ENCODE assay signal across 18 cellular contexts in the genomic region with DNA sequence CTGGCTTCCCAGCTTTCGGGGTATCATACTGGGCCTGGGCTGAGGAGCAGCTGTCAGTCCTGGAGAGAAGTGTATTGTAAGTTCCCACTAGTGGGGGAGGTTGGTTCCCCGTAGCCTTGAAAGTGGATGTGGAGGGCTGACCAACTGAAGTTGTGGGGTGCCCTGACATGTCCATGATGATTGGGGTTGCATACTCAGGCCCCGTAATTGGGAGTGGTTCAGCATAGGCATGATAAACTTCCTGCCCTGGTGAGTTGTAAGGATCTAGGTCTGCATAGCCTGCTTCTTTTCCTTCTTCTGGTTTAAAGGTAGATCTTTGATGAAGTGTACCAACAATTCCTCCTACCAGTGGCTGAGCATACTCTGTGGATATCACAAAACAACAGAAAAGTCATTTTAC. TPM values are rescaled to one million over a fixed set of nuclear protein-coding genes. Genes with fewer than 3 reads are reported as not detected.
DNase-seq lines count a peak whose midpoint lies in the region; ATAC-seq and TF ChIP-seq lines count a peak whose summit lies in the region.
"Had no signal": no experiment of that assay in that cellular context is flagged by ENCODE, and none has a peak within 500 bp of the region (broad histone marks: within the 10 kb centered on the region; RNA-seq: fewer than 3 reads in every experiment).

No MANE protein-coding gene starts in this region.

- H3K79me1 ChIP-seq in mesenchymal stem cell (replicated peaks; ENCODE audit: low read length, poor library complexity, severe bottlenecking), result no peaks in the 10 kb centered on the region

- peak overlapping the region; percentile 45 for H3K27ac Mint-ChIP-seq in HFFc6

- H3K4ac ChIP-seq in mesenchymal stem cell (ENCODE audit: low read depth in 1 of 2, low read length in 2 of 2), result no peak overlapping the region

- H3K14ac ChIP-seq in mesenchymal stem cell (ENCODE audit: low read length in 2 of 2), result no peak overlapping the region

- H3K4me2 ChIP-seq in DND-41 (ENCODE audit: insufficient read depth, low read length) (no peak overlapping the region), mammary epithelial cell (ENCODE audit: insufficient read depth, low read depth, low read length) (peak overlapping the region; percentile 51), mesenchymal stem cell (ENCODE audit: low read length, poor library complexity, severe bottlenecking) (no peak overlapping the region)

- no peak overlapping the region for H2BK5ac ChIP-seq in mesenchymal stem cell (ENCODE audit: low read depth, low read length, poor library complexity, severe bottlenecking)

- H3K27ac ChIP-seq in DND-41 (ENCODE audit: low read length), result no peak overlapping the region; the same call in 1 of the 2 replicates
- peak overlapping the region; percentile 40 for H3K27ac ChIP-seq in mammary epithelial cell (ENCODE audit: insufficient read depth, low read depth, low read length)
- peak overlapping the region; percentile 13 for H3K27ac ChIP-seq in mesenchymal stem cell (ENCODE audit: low read length, poor library complexity, severe bottlenecking)
- H3K27ac ChIP-seq: SJCRH30 had no signal

- no peaks in the 10 kb centered on the region for H3K9me3 ChIP-seq in DND-41 (ENCODE audit: insufficient read depth, low read length, severe bottlenecking)
- no peaks in the 10 kb centered on the region for H3K9me3 ChIP-seq in mammary epithelial cell (replicated peaks; ENCODE audit: insufficient read depth, low read length)
- no peaks in the 10 kb centered on the region for H3K9me3 ChIP-seq in mesenchymal stem cell (ENCODE audit: control insufficient read depth, low read length)
- H3K9me3 ChIP-seq: SJCRH30 had no signal

- H3K27me3 Mint-ChIP-seq in HFFc6 (ENCODE audit: insufficient read depth), result peaks cover 2% of the 10 kb centered on the region
- H3K27me3 Mint-ChIP-seq: CD4-positive, CD25-positive, alpha-beta regulatory T cell had no signal

- DNase-seq in DND-41, result no peak
- DNase-seq in HFFc6, result no peak
- no peak for DNase-seq in mammary epithelial cell
- no peak for DNase-seq in mesenchymal stem cell
- DNase-seq in HUDEP-2 (lab: John Stamatoyannopoulos, UW; ENCODE audit: unreplicated experiment in 76 of 76), result no peak
- DNase-seq in activated gamma-delta T cell (lab: John Stamatoyannopoulos, UW), result no peak
- DNase-seq: CD4-positive, CD25-positive, alpha-beta regulatory T cell; KBM-7; NCI-H1092; NCI-H1436; NCI-H187 treated with DMSO at 0.1 percent for 48 hours; NCI-H2107; NCI-H446 treated with DMSO at 0.1 percent for 48 hours; SJCRH30 had no signal

- peaks cover 11% of the 10 kb centered on the region; the same call in 1 of the 2 replicates for H3K4me1 Mint-ChIP-seq in HFFc6 (ENCODE audit: low read depth)

- H3K4me3 ChIP-seq in DND-41 (ENCODE audit: low read depth in 1 of 2, low read length in 2 of 2) (no peak overlapping the region), mammary epithelial cell (replicated peaks in 1 of 3; ENCODE audit: insufficient read depth in 1 of 3, low read depth in 2 of 3, low read length in 3 of 3) (no peak overlapping the region), mesenchymal stem cell (ENCODE audit: insufficient read depth in 1 of 2, low read depth in 1 of 2, low read length in 2 of 2) (no peak overlapping the region)
- H3K4me3 ChIP-seq: SJCRH30 had no signal

- no peak overlapping the region for H4K91ac ChIP-seq in mesenchymal stem cell (ENCODE audit: low read length)

- TF ChIP-seq CTCF in DND-41 (IDR thresholded peaks at IDR 0.05; ENCODE audit: borderline replicate concordance, extremely low read depth, low read length, poor library complexity, severe bottlenecking) (no peak), HFFc6 (IDR thresholded peaks at IDR 0.05) (no peak), mammary epithelial cell (conservative IDR thresholded peaks at IDR 0.05 in 1 of 2, IDR thresholded peaks at IDR 0.05 in 1 of 2; ENCODE audit: extremely low read depth in 1 of 2, insufficient read depth in 1 of 2, low read depth in 1 of 2, low read length in 2 of 2) (no peak)

- H3K23ac ChIP-seq in mesenchymal stem cell (ENCODE audit: low read length in 2 of 2), result no peak overlapping the region

- no peak overlapping the region for H2BK15ac ChIP-seq in mesenchymal stem cell (ENCODE audit: low read depth, poor library complexity, severe bottlenecking)

- ATAC-seq in DND-41 (ENCODE audit: insufficient read depth, low read depth) (peak; percentile 40; the same call in 2 of the 3 replicates), GM21619 (IDR thresholded peaks at IDR 0.05; ENCODE audit: unreplicated experiment) (no peak)
- ATAC-seq: Panc1 had no signal

- in situ Hi-C loops in mammary epithelial cell (cut with MboI; ENCODE audit: low sequenced_read_pairs in 2 of 2), result no loop called here

- H3K9ac ChIP-seq in DND-41 (ENCODE audit: low read depth, low read length) (no peak overlapping the region), mammary epithelial cell (ENCODE audit: insufficient read depth, low read length) (no peak overlapping the region), mesenchymal stem cell (ENCODE audit: low read length) (no peak overlapping the region)

- H3K79me2 ChIP-seq in DND-41 (ENCODE audit: insufficient read depth, low read length) (no peaks in the 10 kb centered on the region), mammary epithelial cell (ENCODE audit: insufficient read depth, low read length) (peaks cover 3% of the 10 kb centered on the region)

- BruUV-seq in mammary epithelial cell (replicated peaks; lab: Mats Ljungman, UMichigan), result no TSS peak

- no peaks in the 10 kb centered on the region for H3K27me3 ChIP-seq in DND-41 (ENCODE audit: insufficient read depth, low read length, poor library complexity)
- H3K27me3 ChIP-seq in mammary epithelial cell (ENCODE audit: insufficient read depth, low read length), result no peaks in the 10 kb centered on the region
- H3K27me3 ChIP-seq in mesenchymal stem cell (ENCODE audit: control insufficient read depth in 1 of 2, insufficient read depth in 1 of 2, low read length in 2 of 2), result no peaks in the 10 kb centered on the region
- H3K27me3 ChIP-seq: SJCRH30 had no signal

- H3K36me3 ChIP-seq in DND-41 (ENCODE audit: insufficient read depth, low read length) (peaks cover 20% of the 10 kb centered on the region), mammary epithelial cell (ENCODE audit: insufficient read depth, low read length) (peaks cover 43% of the 10 kb centered on the region), mesenchymal stem cell (ENCODE audit: control insufficient read depth in 1 of 2, insufficient read depth in 2 of 2, low read depth in 1 of 2, low read length in 2 of 2) (peaks cover 24 to 75% of the 10 kb centered on the region in 2 experiments)

- WGBS in mammary epithelial cell (ENCODE audit: low coverage, missing lambda C conversion rate), result 66% methylated on average over 3 of the region's 3 CpGs
- WGBS in mesenchymal stem cell, result 100% methylated on average over 2 of the region's 3 CpGs

- H3K36me3 Mint-ChIP-seq in HFFc6 (ENCODE audit: low read depth), result peaks cover 53% of the 10 kb centered on the region
- H3K36me3 Mint-ChIP-seq: CD4-positive, CD25-positive, alpha-beta regulatory T cell had no signal

- intact Hi-C loops in mammary epithelial cell (cut with micrococcal nuclease), result no loop called here

- H3K4me3 Mint-ChIP-seq in HFFc6, result no peak overlapping the region
- H3K4me3 Mint-ChIP-seq: CD4-positive, CD25-positive, alpha-beta regulatory T cell had no signal

- CTCF ChIA-PET in mammary epithelial cell (lab: Charles Lee; ENCODE audit: low non-redundant PET), result no interaction called here

- no peak overlapping the region for H3K18ac ChIP-seq in mesenchymal stem cell (ENCODE audit: low read depth in 1 of 2, low read length in 2 of 2)

- H2BK12ac ChIP-seq in mesenchymal stem cell (ENCODE audit: low read length in 2 of 2), result no peak overlapping the region

- H4K20me1 ChIP-seq in DND-41 (ENCODE audit: insufficient read depth, low read length), result no peaks in the 10 kb centered on the region
- H4K20me1 ChIP-seq in mammary epithelial cell (ENCODE audit: insufficient read depth, low read length), result no peaks in the 10 kb centered on the region

- no peak overlapping the region for H2AK5ac ChIP-seq in mesenchymal stem cell (ENCODE audit: low read length, severe bottlenecking)

- H2BK120ac ChIP-seq in mesenchymal stem cell (ENCODE audit: low read depth, low read length), result no peak overlapping the region

- H3K9me3 Mint-ChIP-seq in HFFc6, result no peaks in the 10 kb centered on the region

- dilution Hi-C loops in mammary epithelial cell (cut with HindIII; ENCODE audit: low sequenced_read_pairs), result no loop called here

- H3K4me1 ChIP-seq in DND-41 (ENCODE audit: insufficient read depth, low read length) (peaks cover 8% of the 10 kb centered on the region; the same call in 1 of the 2 replicates), mammary epithelial cell (ENCODE audit: insufficient read depth, low read length) (peaks cover 30% of the 10 kb centered on the region), mesenchymal stem cell (ENCODE audit: control insufficient read depth, insufficient read depth, low read depth, low read length) (peaks cover 3% of the 10 kb centered on the region)
- H3K4me1 ChIP-seq: SJCRH30 had no signal

- H4K8ac ChIP-seq in mesenchymal stem cell (ENCODE audit: low read length), result no peak overlapping the region

- H2AFZ ChIP-seq in DND-41 (ENCODE audit: low read depth, low read length) (no peak overlapping the region), mammary epithelial cell (ENCODE audit: low read depth, low read length) (no peak overlapping the region), mesenchymal stem cell (ENCODE audit: low read depth, low read length) (no peak overlapping the region)

RNA-seq across cellular contexts. Expression of a gene that starts 36.3 kb away (rescaled TPM):
- total RNA-seq in HFFc6 (2021; fragmentation: NEBNext Ultra II Directional; extraction: Animal tissue kit (Norgen Biotek cat#: 25700)), result not detected
- 1 to 10 TPM; 5.8 to 7.0 TPM for total RNA-seq in mammary epithelial cell
- 3.6 TPM for polyA plus RNA-seq in mammary epithelial cell
- polyA minus RNA-seq in mammary epithelial cell, result not detected
- polyA plus RNA-seq in mesenchymal stem cell (2013, experiment 1 of 2), result 6.9 TPM
- 6.5 TPM for polyA plus RNA-seq in mesenchymal stem cell (2013, experiment 2 of 2)
- total RNA-seq: G401 had no signal
- polyA plus RNA-seq: BJ had no signal

Comparison
In these comparisons a context has a peak if more than half of its experiments do, and no peak if none do; other contexts are left out.
1. RNA of a gene that starts 36.3 kb away (total RNA-seq): 5.8 to 7.0 TPM in mammary epithelial cell; not detected in HFFc6; every median in the first group is over 4 times any median in the second.